In genomic region chr10:29417324-29417723, GRCh38 we compare ENCODE assay signal across 34 cellular contexts.
"Had no signal": no experiment of that assay in that cellular context is flagged by ENCODE, and none has a peak within 500 bp of the region (broad histone marks: within the 10 kb centered on the region; RNA-seq: fewer than 3 reads in every experiment).

No MANE protein-coding gene starts in this region.

- H3K27ac ChIP-seq: KMS-11 had no signal

- H3K9ac ChIP-seq: KMS-11 had no signal

- H3K9me3 ChIP-seq: MG63 had no signal

- H3K4me3 ChIP-seq: MG63 had no signal

- H3K27me3 ChIP-seq: MG63 had no signal

- DNase-seq: Karpas-422, Kasumi-1, MG63, MM.1S, MV-4-11, NCI-H1048, NCI-H1092, NCI-H1092 treated with DMSO at 0.1 percent for 48 hours, NCI-H1105, NCI-H1105 treated with DMSO at 0.1 percent for 48 hours, NCI-H1417, NCI-H1417 treated with DMSO at 0.1 percent for 48 hours, NCI-H1436, NCI-H1436 treated with DMSO at 0.1 percent for 48 hours, NCI-H146, NCI-H1694, NCI-H1694 treated with DMSO at 0.1 percent for 48 hours, NCI-H187, NCI-H187 treated with DMSO at 0.1 percent for 48 hours, NCI-H1930, NCI-H2029, NCI-H2029 treated with DMSO at 0.1 percent for 48 hours, NCI-H2081, NCI-H2081 treated with DMSO at 0.1 percent for 48 hours, NCI-H2107, NCI-H2171, NCI-H2227 treated with DMSO at 0.1 percent for 48 hours, NCI-H226, NCI-H345, NCI-H446, NCI-H446 treated with DMSO at 0.1 percent for 48 hours, NCI-H510A, NCI-H510A treated with DMSO at 0.1 percent for 48 hours had no signal

- H3K4me2 ChIP-seq: KMS-11 had no signal
